13 cellular contexts compared by ENCODE assay signal in the genomic region with DNA sequence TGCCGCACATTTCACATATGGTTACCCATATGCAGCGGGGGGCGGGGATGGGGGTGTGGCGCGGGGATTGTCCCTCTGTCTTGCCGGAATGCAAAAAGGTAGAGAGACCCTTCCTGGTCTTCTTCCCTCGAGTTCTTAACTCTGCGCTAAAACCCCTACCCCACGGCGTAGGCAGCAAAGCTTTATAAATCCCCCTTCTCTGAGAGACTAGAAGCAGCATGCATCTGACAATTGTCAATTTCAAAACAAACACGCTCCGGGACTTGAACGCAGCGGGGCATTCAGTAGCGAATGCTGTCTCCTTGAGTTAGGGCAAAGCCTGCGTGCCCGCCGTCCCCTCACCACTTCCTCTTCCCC. TPM values are rescaled to one million over a fixed set of nuclear protein-coding genes. Genes with fewer than 3 reads are reported as not detected.
DNase-seq lines count a peak whose midpoint lies in the region; ATAC-seq, FAIRE-seq and TF ChIP-seq lines count a peak whose summit lies in the region.
"Had no signal": no experiment of that assay in that cellular context is flagged by ENCODE, and none has a peak within 500 bp of the region (broad histone marks: within the 10 kb centered on the region; RNA-seq: fewer than 3 reads in every experiment).

No MANE protein-coding gene starts in this region.

- H3K79me2 ChIP-seq in H1 (ENCODE audit: control insufficient read depth in 1 of 2, insufficient read depth in 2 of 2, low read length in 2 of 2) (no peaks in the 10 kb centered on the region), trophoblast cell (ENCODE audit: control insufficient read depth, insufficient read depth, low read length, poor library complexity) (no peaks in the 10 kb centered on the region)

- H4K20me1 ChIP-seq in H1 (replicated peaks in 1 of 2; ENCODE audit: control insufficient read depth in 1 of 2, insufficient read depth in 2 of 2, low read length in 2 of 2), result peaks cover 14 to 20% of the 10 kb centered on the region in 2 experiments

- POLR2A ChIA-PET in H1 (lab: Charles Lee; ENCODE audit: partially characterized antibody), result interaction anchor here (0.8 to 1.0 kb wide), 2 partner anchors 9 to 34 kb away, joined by 3 to 5 read pairs; no protein-coding TSS in a partner anchor

- TF ChIP-seq EP300 in H1 (IDR thresholded peaks at IDR 0.05; ENCODE audit: borderline replicate concordance in 1 of 2, low read depth in 2 of 2, low read length in 2 of 2), result no peak

- H3K4me1 ChIP-seq in H1 (replicated peaks in 1 of 4; ENCODE audit: control insufficient read depth in 3 of 4, insufficient read depth in 4 of 4, low read length in 3 of 4), result peaks cover 9 to 30% (median 14%) of the 10 kb centered on the region in 4 experiments
- peaks cover 0 to 2% of the 10 kb centered on the region in 2 experiments for H3K4me1 ChIP-seq in trophoblast cell (ENCODE audit: control insufficient read depth in 1 of 2, insufficient read depth in 2 of 2, low read length in 2 of 2)

- CTCF ChIA-PET in H1 (lab: Charles Lee; ENCODE audit: partially characterized antibody), result interaction anchor here (0.6 to 2.0 kb wide), 5 partner anchors 9 to 206 kb away, joined by 3 to 6 read pairs (median 5); no protein-coding TSS in a partner anchor

- no peak for TF ChIP-seq CTCF in H1 (IDR thresholded peaks at IDR 0.05; ENCODE audit: control extremely low read depth in 1 of 3, insufficient read depth in 1 of 3, low read depth in 1 of 3, low read length in 3 of 3)

- no peak overlapping the region for H3K9ac ChIP-seq in H1 (replicated peaks in 1 of 4; ENCODE audit: extremely low read depth in 1 of 4, low read depth in 3 of 4, low read length in 3 of 4)
- H3K9ac ChIP-seq in trophoblast cell (ENCODE audit: low read length), result no peak overlapping the region

- H3K36me3 ChIP-seq in H1 (ENCODE audit: control insufficient read depth in 2 of 4, insufficient read depth in 4 of 4, low read length in 3 of 4), result no peaks in the 10 kb centered on the region
- H3K36me3 ChIP-seq in trophoblast cell (ENCODE audit: control insufficient read depth in 1 of 2, insufficient read depth in 2 of 2, low read length in 2 of 2), result no peaks in the 10 kb centered on the region
- H3K36me3 ChIP-seq: MG63 had no signal

- no peak overlapping the region for H2BK120ac ChIP-seq in H1 (replicated peaks; ENCODE audit: low read depth, low read length)
- H2BK120ac ChIP-seq in trophoblast cell (ENCODE audit: insufficient read depth, low read length, poor library complexity), result no peak overlapping the region

- no peak overlapping the region for H2BK15ac ChIP-seq in H1 (ENCODE audit: low read length)

- no peak for FAIRE-seq in H1 (lab: Jason Lieb, UNC)
- FAIRE-seq: GM12892 had no signal

- TF ChIP-seq RAD21 in H1 (IDR thresholded peaks at IDR 0.05 in 1 of 2, conservative IDR thresholded peaks at IDR 0.05 in 1 of 2; ENCODE audit: low read depth in 2 of 2, low read length in 2 of 2), result no peak

- H4K91ac ChIP-seq in H1 (replicated peaks; ENCODE audit: insufficient read length, low read length) (no peak overlapping the region), trophoblast cell (ENCODE audit: low read depth, low read length) (no peak overlapping the region)

- H3K18ac ChIP-seq in H1 (ENCODE audit: extremely low read depth, low read length) (no peak overlapping the region), trophoblast cell (ENCODE audit: low read length) (no peak overlapping the region)

- H2BK12ac ChIP-seq in H1 (ENCODE audit: low read depth, low read length), result no peak overlapping the region
- H2BK12ac ChIP-seq in trophoblast cell (ENCODE audit: low read length), result no peak overlapping the region

- H3K23me2 ChIP-seq in H1 (ENCODE audit: low read depth, low read length), result peaks cover 16% of the 10 kb centered on the region

- H3K27me3 ChIP-seq in H1 (replicated peaks in 1 of 4; ENCODE audit: control insufficient read depth in 3 of 4, extremely low read depth in 1 of 4, insufficient read depth in 3 of 4, low read length in 3 of 4), result peaks cover 39 to 69% (median 61%) of the 10 kb centered on the region in 4 experiments
- peaks cover 54% of the 10 kb centered on the region for H3K27me3 ChIP-seq in trophoblast cell (ENCODE audit: insufficient read depth, low read length)

- peak overlapping the region; percentile 32 to 76 (median 64); a peak in 7 of 8 replicates for H3K4me3 ChIP-seq in H1 (ENCODE audit: extremely low read depth in 1 of 4, insufficient read depth in 2 of 4, low read depth in 3 of 4, low read length in 4 of 4)
- peak overlapping the region; percentile 6 for H3K4me3 ChIP-seq in trophoblast cell (ENCODE audit: low read depth, low read length)
- H3K4me3 ChIP-seq: MG63 had no signal

- no peak overlapping the region for H2BK20ac ChIP-seq in H1 (ENCODE audit: low read length)

- H3K23ac ChIP-seq in H1 (ENCODE audit: insufficient read length) (no peak overlapping the region), trophoblast cell (ENCODE audit: low read length) (no peak overlapping the region)

- no peak overlapping the region for H4K5ac ChIP-seq in H1 (ENCODE audit: insufficient read length, low read depth, low read length)

- no peaks in the 10 kb centered on the region for H3K79me1 ChIP-seq in H1 (ENCODE audit: low read depth, low read length)
- H3K79me1 ChIP-seq in trophoblast cell (ENCODE audit: low read length), result no peaks in the 10 kb centered on the region

- no peak overlapping the region for H3K56ac ChIP-seq in H1 (replicated peaks; ENCODE audit: insufficient read length, low read depth, low read length)

- H3K14ac ChIP-seq in H1 (ENCODE audit: insufficient read length) (no peak overlapping the region), trophoblast cell (ENCODE audit: low read length) (no peak overlapping the region)

- H3K27ac ChIP-seq in H1 (ENCODE audit: low read depth, low read length) (no peak overlapping the region), trophoblast cell (ENCODE audit: low read depth, low read length) (no peak overlapping the region)

- no peaks in the 10 kb centered on the region for H3K9me3 ChIP-seq in H1 (ENCODE audit: insufficient read depth in 2 of 2, low read depth in 1 of 2, low read length in 1 of 2)
- peaks cover 2% of the 10 kb centered on the region for H3K9me3 ChIP-seq in trophoblast cell (ENCODE audit: insufficient read depth, low read depth, low read length)
- H3K9me3 ChIP-seq: MG63 had no signal

- H2AK5ac ChIP-seq in H1 (ENCODE audit: low read depth, low read length) (no peak overlapping the region), trophoblast cell (ENCODE audit: low read length) (no peak overlapping the region)

- WGBS in H1 (ENCODE audit: extremely low coverage in 1 of 2, insufficient coverage in 1 of 2, insufficient read length in 1 of 2, insufficient replicate concordance in 2 of 2, low coverage in 1 of 2, low lambda C conversion rate in 2 of 2, missing lambda C conversion rate in 1 of 2), 2 experiments, result 8% methylated on average over 14 of the region's 18 CpGs; no CpG with 5 or more reads in 1 of the 2 experiments
- no CpG with 5 or more reads among the region's 18 CpGs for WGBS in trophoblast cell (ENCODE audit: extremely low coverage, insufficient coverage, insufficient read length)

- H3K4me2 ChIP-seq in H1 (ENCODE audit: insufficient read depth in 1 of 2, low read depth in 2 of 2, low read length in 2 of 2), result peak overlapping the region; percentile 73 to 89
- no peak overlapping the region for H3K4me2 ChIP-seq in trophoblast cell (ENCODE audit: low read length)

- H2AFZ ChIP-seq in H1 (ENCODE audit: low read length) (no peak overlapping the region), trophoblast cell (ENCODE audit: insufficient read depth, low read length, poor library complexity) (no peak overlapping the region)

- DNase-seq in NCI-H526 (lab: John Stamatoyannopoulos, UW) (peak; percentile 7 to 62), NCI-H526 treated with DMSO at 0.1 percent for 48 hours (lab: John Stamatoyannopoulos, UW) (no peak), NCI-H1417 treated with DMSO at 0.1 percent for 48 hours (lab: John Stamatoyannopoulos, UW) (peak; percentile 36), H1 (ENCODE audit: low read depth in 1 of 2, low spot score in 2 of 2) (no peak), trophoblast cell (no peak), activated T-cell treated with anti-CD3 and anti-CD28 coated beads for 4 hours (no peak), SW 1271 (lab: John Stamatoyannopoulos, UW) (no peak)
- DNase-seq: NK-92 treated with Interleukin-12 subunit alpha and Interleukin-12 subunit beta, amount 100 ng/mL, for 24 hours had no signal

- no peak overlapping the region for H4K8ac ChIP-seq in H1 (ENCODE audit: extremely low read depth, insufficient read depth, low read length)
- H4K8ac ChIP-seq in trophoblast cell (ENCODE audit: low read depth, low read length), result no peak overlapping the region

- no peak for TF ChIP-seq POLR2A in H1 (IDR thresholded peaks at IDR 0.05; ENCODE audit: control extremely low read depth in 1 of 2, low read depth in 2 of 2, low read length in 2 of 2)

- H2BK5ac ChIP-seq in H1 (ENCODE audit: low read depth, low read length) (no peak overlapping the region), trophoblast cell (ENCODE audit: low read depth, low read length, poor library complexity) (no peak overlapping the region)

- no peak overlapping the region for H4K12ac ChIP-seq in trophoblast cell (ENCODE audit: low read depth, low read length)

- no peak for ATAC-seq in GM18868 (IDR thresholded peaks at IDR 0.05; ENCODE audit: unreplicated experiment)

- no peak overlapping the region for H3K4ac ChIP-seq in H1 (replicated peaks; ENCODE audit: insufficient read length, low read depth, low read length)
- H3K4ac ChIP-seq in trophoblast cell (ENCODE audit: low read depth, low read length), result no peak overlapping the region

TF ChIP-seq in H1, 55 proteins besides CTCF, POLR2A, EP300 and RAD21:
- no peak for TF ChIP-seq SIRT6 (IDR thresholded peaks at IDR 0.05; ENCODE audit: low read length)
- TF ChIP-seq CBX5 (IDR thresholded peaks at IDR 0.05; ENCODE audit: low read depth, low read length), result no peak
- TF ChIP-seq SRF (IDR thresholded peaks at IDR 0.05; ENCODE audit: low read depth, low read length), result no peak
- no peak for TF ChIP-seq TCF12 (IDR thresholded peaks at IDR 0.05; ENCODE audit: low read depth, low read length)
TF ChIP-seq in H1: peak in this region for 0.

RNA-seq across cellular contexts. Expression of gene PRMT8, which starts 1.8 kb away (rescaled TPM):
- 0.30 and 0.48 TPM in 2 replicates for total RNA-seq in H1 (2021; fragmentation: NEBNext Ultra II Directional; extraction: Animal tissue kit (Norgen Biotek cat#: 25700))
- polyA plus RNA-seq in H1 (2011; rRNA removed), result 0.88 and 0.92 TPM in 2 replicates
- polyA plus RNA-seq in H1 (2011; cell fraction: cytosol; rRNA removed), result 1.1 TPM
- polyA plus RNA-seq in H1 (2011; cell fraction: nucleus; rRNA removed), result 2.0 TPM
- polyA plus RNA-seq in H1 (2012, experiment 1 of 2), result 0.71 to 1.3 TPM (median 1.1 TPM) in 4 replicates
- polyA plus RNA-seq in H1 (2012, experiment 2 of 2), result 0.29 TPM
- polyA plus RNA-seq in H1 (2013, experiment 1 of 2), result 0.28 TPM
- 0.35 TPM for polyA plus RNA-seq in H1 (2013, experiment 2 of 2)
- polyA minus RNA-seq in H1 (2011; rRNA and poly(A)+ RNA removed), result 1.9 and 2.6 TPM in 2 replicates
- polyA minus RNA-seq in H1 (2011; cell fraction: cytosol; rRNA and poly(A)+ RNA removed), result 0.66 TPM
- polyA minus RNA-seq in H1 (2011; cell fraction: nucleus; rRNA and poly(A)+ RNA removed), result 2.0 TPM
- polyA plus RNA-seq in trophoblast cell (2013), result 0.01 TPM in 1 of 2 replicates, not detected in the other
- total RNA-seq: activated T-cell treated with anti-CD3 and anti-CD28 coated beads, Interleukin-2, amount 50 U/mL, for 4 hours; left colon had no signal

Comparison
In these comparisons a context has a peak if more than half of its experiments do, and no peak if none do; other contexts are left out.
1. DNase-seq: peak in NCI-H526 (2 of 2) and NCI-H1417 treated with DMSO at 0.1 percent for 48 hours (single experiment); none in NCI-H526 treated with DMSO at 0.1 percent for 48 hours (single experiment), H1 (0 of 2), trophoblast cell (0 of 2), activated T-cell treated with anti-CD3 and anti-CD28 coated beads for 4 hours (single experiment) and SW 1271 (0 of 2).